16 cellular contexts compared by ENCODE assay signal in the genomic region with DNA sequence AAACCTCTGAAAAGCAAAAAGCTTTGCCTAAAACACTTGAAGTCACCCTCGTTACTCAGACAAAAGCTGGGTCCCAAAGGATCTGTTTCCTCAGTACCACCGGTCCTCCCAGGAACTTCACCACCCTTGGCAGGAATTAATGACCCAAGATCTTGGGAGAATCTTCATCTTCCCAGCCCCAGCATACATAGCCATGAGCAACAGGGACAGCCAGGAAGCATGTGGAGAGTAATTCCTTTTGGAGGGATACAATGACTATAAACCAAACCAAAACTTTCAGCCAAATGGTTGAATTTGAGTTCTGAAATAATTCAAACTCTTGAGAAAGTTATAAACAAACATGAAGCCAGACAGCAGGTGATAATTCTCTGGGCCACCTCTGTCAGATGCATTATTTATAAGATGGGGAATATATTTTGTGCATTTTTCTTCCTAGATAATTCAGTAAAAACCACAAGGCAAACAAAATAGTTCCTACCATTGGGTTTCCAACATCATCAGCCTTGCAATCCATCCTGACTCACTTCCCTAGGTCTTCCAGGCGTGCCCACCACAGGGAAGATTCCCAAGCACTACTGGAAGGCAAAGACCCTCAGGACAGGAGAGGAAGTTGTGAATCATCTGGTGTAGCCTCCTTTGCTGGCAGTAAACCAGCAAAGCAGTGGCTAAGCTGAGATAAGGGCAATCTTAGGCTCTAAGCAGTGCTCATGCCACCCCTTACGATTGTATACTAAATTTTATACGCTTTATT.
DNase-seq lines count a peak whose midpoint lies in the region; TF ChIP-seq lines count a peak whose summit lies in the region.
"Had no signal": no experiment of that assay in that cellular context is flagged by ENCODE, and none has a peak within 500 bp of the region (broad histone marks: within the 10 kb centered on the region; RNA-seq: fewer than 3 reads in every experiment).

No MANE protein-coding gene starts in this region.

- TF ChIP-seq CTCF in HFF-Myc (IDR thresholded peaks at IDR 0.05; ENCODE audit: low read depth, low read length, missing control alignments) (no peak), tibial artery (IDR thresholded peaks at IDR 0.05) (no peak)

- no peak overlapping the region for H3K27ac ChIP-seq in tibial artery
- H3K27ac ChIP-seq: ovary, spleen had no signal

- peaks cover 0 to 3% of the 10 kb centered on the region in 2 donors for H3K27me3 ChIP-seq in tibial artery
- H3K27me3 ChIP-seq: ovary had no signal

- H3K4me3 ChIP-seq in HFF-Myc (replicated peaks; ENCODE audit: low read depth, low read length) (no peak overlapping the region), tibial artery (no peak overlapping the region)
- H3K4me3 ChIP-seq: GM12878, ovary, spleen had no signal

- no peaks in the 10 kb centered on the region for H3K9me3 ChIP-seq in tibial artery
- H3K9me3 ChIP-seq: ovary, spleen had no signal

- DNase-seq in HFF-Myc (ENCODE audit: extremely low read depth, low read depth) (peak; percentile 31), SW 1271 (lab: John Stamatoyannopoulos, UW) (peak; percentile 70 to 90), fibroblast of peridontal ligament (ENCODE audit: extremely low read depth) (peak; percentile 69), smooth muscle cell of the brain vasculature (ENCODE audit: low read depth, low spot score) (peak; percentile 23), SW480 (ENCODE audit: low spot score) (no peak), DMS 273 treated with DMSO at 0.1 percent for 48 hours (lab: John Stamatoyannopoulos, UW) (no peak), tibial artery (no peak)
- DNase-seq: activated CD8-positive, alpha-beta memory T cell treated with anti-CD3 and anti-CD28 coated beads, Interleukin-2, amount 50 U/mL, for 48 hours; left cardiac atrium; MM.1S; NCI-H774; ovary; RPMI8226; spleen; stimulated activated naive CD4-positive, alpha-beta T cell treated with Interleukin-2 at 50 U/mL for 16 hours had no signal

- intact Hi-C loops in tibial artery (cut with DNase I; ENCODE audit: low total_unique reads): no loop called here

- H3K36me3 ChIP-seq in tibial artery: no peaks in the 10 kb centered on the region
- H3K36me3 ChIP-seq: ovary, spleen had no signal

- no peaks in the 10 kb centered on the region for H3K4me1 ChIP-seq in tibial artery
- H3K4me1 ChIP-seq: spleen had no signal

Comparison
In these comparisons a context has a peak if more than half of its experiments do, and no peak if none do; other contexts are left out.
1. DNase-seq: peak in HFF-Myc (single experiment), SW 1271 (2 of 2), fibroblast of peridontal ligament (single experiment) and smooth muscle cell of the brain vasculature (single experiment); none in SW480 (single experiment), DMS 273 treated with DMSO at 0.1 percent for 48 hours (single experiment) and tibial artery (0 of 2).